18 cellular contexts compared by ENCODE assay signal in genomic region chr22:26986884-26987283, GRCh38.
"Had no signal": no experiment of that assay in that cellular context is flagged by ENCODE, and none has a peak within 500 bp of the region (broad histone marks: within the 10 kb centered on the region; RNA-seq: fewer than 3 reads in every experiment).

No MANE protein-coding gene starts in this region.

- ATAC-seq: activated CD4-positive, alpha-beta T cell treated with anti-CD3 and anti-CD28 coated beads for 36 hours; activated CD8-positive, alpha-beta memory T cell treated with anti-CD3 and anti-CD28 coated beads, Interleukin-2, amount 10 ng/mL, durations not matched to agents 7 days and 5 days; gastrocnemius medialis; heart right ventricle; left ventricle myocardium superior; natural killer cell treated with Interleukin-12 subunit alpha and Interleukin-12 subunit beta and Interleukin-15 and Interleukin-18, amount 100 ng/mL, for 72 hours; right lobe of liver; stimulated activated naive CD8-positive, alpha-beta T cell treated with anti-CD3 and anti-CD28 coated beads, Interleukin-15, Interleukin-2, amounts not matched to agents 100 U/mL and 50 U/mL, for 24 hours had no signal

- H3K27ac Mint-ChIP-seq: activated CD4-positive, alpha-beta memory T cell treated with anti-CD3 and anti-CD28 coated beads for 36 hours; activated CD4-positive, alpha-beta T cell treated with anti-CD3 and anti-CD28 coated beads for 36 hours; activated CD8-positive, alpha-beta memory T cell treated with anti-CD3 and anti-CD28 coated beads, Interleukin-2, amount 10 ng/mL, durations not matched to agents 7 days and 5 days; activated naive CD4-positive, alpha-beta T cell treated with anti-CD3 and anti-CD28 coated beads, Interleukin-2, amount 10 ng/mL, durations not matched to agents 7 days and 5 days; activated T-helper 2 cell treated with anti-CD3 and anti-CD28 coated beads, Interferon-gamma antibody, Interleukin-2, Interleukin-4, amounts not matched to agents 10 μg/mL and 5 μg/mL and 100 μg/mL, durations not matched to agents 14 hours and 24 hours and 36 hours; memory B cell; natural killer cell treated with Interleukin-12 subunit alpha and Interleukin-12 subunit beta and Interleukin-15 and Interleukin-18, amount 100 ng/mL, for 72 hours; type B pancreatic cell had no signal

- DNase-seq: activated CD4-positive, alpha-beta memory T cell treated with anti-CD3 and anti-CD28 coated beads for 36 hours; activated CD4-positive, alpha-beta T cell treated with anti-CD3 and anti-CD28 coated beads for 36 hours; activated CD8-positive, alpha-beta memory T cell treated with anti-CD3 and anti-CD28 coated beads, Interleukin-2, amount 10 ng/mL, durations not matched to agents 7 days and 5 days; activated naive CD4-positive, alpha-beta T cell treated with anti-CD3 and anti-CD28 coated beads, Interleukin-2, amount 10 ng/mL, durations not matched to agents 7 days and 5 days; activated T-cell treated with anti-CD3 and anti-CD28 coated beads, Interleukin-2, amount 50 U/mL, for 1 hour; dermis blood vessel endothelial cell; gastrocnemius medialis; heart right ventricle; left ventricle myocardium superior; right lobe of liver; stimulated activated naive CD8-positive, alpha-beta T cell treated with anti-CD3 and anti-CD28 coated beads, Interleukin-15, Interleukin-2, amounts not matched to agents 100 U/mL and 50 U/mL, for 24 hours had no signal

- H3K9me3 ChIP-seq: ascending aorta, breast epithelium, gastrocnemius medialis, heart right ventricle, right lobe of liver, suprapubic skin had no signal

- H3K9me3 Mint-ChIP-seq: activated CD4-positive, alpha-beta memory T cell treated with anti-CD3 and anti-CD28 coated beads for 36 hours; activated naive CD4-positive, alpha-beta T cell treated with anti-CD3 and anti-CD28 coated beads, Interleukin-2, amount 10 ng/mL, durations not matched to agents 7 days and 5 days; activated T-helper 2 cell treated with anti-CD3 and anti-CD28 coated beads, Interferon-gamma antibody, Interleukin-2, Interleukin-4, amounts not matched to agents 10 μg/mL and 5 μg/mL and 100 μg/mL, durations not matched to agents 14 hours and 24 hours and 36 hours; memory B cell; natural killer cell treated with Interleukin-12 subunit alpha and Interleukin-12 subunit beta and Interleukin-15 and Interleukin-18, amount 100 ng/mL, for 72 hours; type B pancreatic cell had no signal

- H3K27me3 Mint-ChIP-seq: activated CD8-positive, alpha-beta memory T cell treated with anti-CD3 and anti-CD28 coated beads, Interleukin-2, amount 10 ng/mL, durations not matched to agents 7 days and 5 days had no signal

- H3K4me3 Mint-ChIP-seq: activated CD4-positive, alpha-beta memory T cell treated with anti-CD3 and anti-CD28 coated beads for 36 hours; activated CD4-positive, alpha-beta T cell treated with anti-CD3 and anti-CD28 coated beads for 36 hours; activated CD8-positive, alpha-beta memory T cell treated with anti-CD3 and anti-CD28 coated beads, Interleukin-2, amount 10 ng/mL, durations not matched to agents 7 days and 5 days; activated naive CD4-positive, alpha-beta T cell treated with anti-CD3 and anti-CD28 coated beads, Interleukin-2, amount 10 ng/mL, durations not matched to agents 7 days and 5 days; memory B cell; natural killer cell treated with Interleukin-12 subunit alpha and Interleukin-12 subunit beta and Interleukin-15 and Interleukin-18, amount 100 ng/mL, for 72 hours; type B pancreatic cell had no signal

- H3K36me3 Mint-ChIP-seq: activated CD4-positive, alpha-beta memory T cell treated with anti-CD3 and anti-CD28 coated beads for 36 hours; activated CD8-positive, alpha-beta memory T cell treated with anti-CD3 and anti-CD28 coated beads, Interleukin-2, amount 10 ng/mL, durations not matched to agents 7 days and 5 days; activated naive CD4-positive, alpha-beta T cell treated with anti-CD3 and anti-CD28 coated beads, Interleukin-2, amount 10 ng/mL, durations not matched to agents 7 days and 5 days; memory B cell; natural killer cell treated with Interleukin-12 subunit alpha and Interleukin-12 subunit beta and Interleukin-15 and Interleukin-18, amount 100 ng/mL, for 72 hours; type B pancreatic cell had no signal

- H3K36me3 ChIP-seq: ascending aorta, breast epithelium, gastrocnemius medialis, heart right ventricle, right lobe of liver, suprapubic skin had no signal

- H3K4me1 ChIP-seq: breast epithelium, gastrocnemius medialis, right lobe of liver, suprapubic skin had no signal

- H3K4me3 ChIP-seq: ascending aorta, breast epithelium, gastrocnemius medialis, heart right ventricle, right lobe of liver, suprapubic skin had no signal

- H3K27me3 ChIP-seq: ascending aorta, breast epithelium, right lobe of liver, suprapubic skin had no signal

- H3K4me1 Mint-ChIP-seq: activated CD4-positive, alpha-beta T cell treated with anti-CD3 and anti-CD28 coated beads for 36 hours; activated CD8-positive, alpha-beta memory T cell treated with anti-CD3 and anti-CD28 coated beads, Interleukin-2, amount 10 ng/mL, durations not matched to agents 7 days and 5 days; activated naive CD4-positive, alpha-beta T cell treated with anti-CD3 and anti-CD28 coated beads, Interleukin-2, amount 10 ng/mL, durations not matched to agents 7 days and 5 days had no signal

- H3K27ac ChIP-seq: ascending aorta, breast epithelium, gastrocnemius medialis, heart right ventricle, right lobe of liver, suprapubic skin had no signal
